Comparison of ENCODE assay signal across 17 cellular contexts in the genomic region with DNA sequence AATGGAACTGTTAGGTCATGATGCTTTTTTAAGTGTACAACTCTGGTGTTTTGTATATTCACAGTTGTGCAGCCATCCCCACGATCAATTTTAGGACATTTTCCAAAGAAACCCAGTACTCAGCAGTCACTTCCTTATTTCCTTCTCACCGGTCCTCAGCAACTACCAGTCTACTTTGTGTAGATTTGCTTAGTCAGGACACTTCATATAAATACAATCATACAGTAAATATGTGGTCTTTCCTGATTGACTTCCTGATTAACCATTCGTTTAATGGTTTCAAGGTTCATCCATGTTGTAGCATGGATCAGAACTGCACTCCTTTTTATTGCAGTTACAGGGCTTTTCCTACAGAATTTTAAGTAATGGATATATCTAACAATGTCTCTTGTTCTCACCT. TPM values are rescaled to one million over a fixed set of nuclear protein-coding genes. Genes with fewer than 3 reads are reported as not detected.
DNase-seq lines count a peak whose midpoint lies in the region; ATAC-seq, FAIRE-seq and TF ChIP-seq lines count a peak whose summit lies in the region.
"Had no signal": no experiment of that assay in that cellular context is flagged by ENCODE, and none has a peak within 500 bp of the region (broad histone marks: within the 10 kb centered on the region; RNA-seq: fewer than 3 reads in every experiment).

No MANE protein-coding gene starts in this region.

- no peak overlapping the region for H3K4me2 ChIP-seq in astrocyte (ENCODE audit: low read length)
- H3K4me2 ChIP-seq: BLaER1 had no signal

- peaks cover 2% of the 10 kb centered on the region for H3K36me3 ChIP-seq in astrocyte (ENCODE audit: insufficient read depth, low read length)
- H3K36me3 ChIP-seq in mucosa of rectum (ENCODE audit: control insufficient read depth in 2 of 2, insufficient read depth in 2 of 2, low read length in 2 of 2), result peaks cover 0 to 8% of the 10 kb centered on the region in 2 donors

- no peaks in the 10 kb centered on the region for H3K36me3 Mint-ChIP-seq in astrocyte (ENCODE audit: low read depth, unreplicated experiment)

- H3K9me3 ChIP-seq in astrocyte (ENCODE audit: insufficient read depth, low read depth, low read length) (no peaks in the 10 kb centered on the region), mucosa of rectum (ENCODE audit: control insufficient read depth in 2 of 2, low read length in 2 of 2) (no peaks in the 10 kb centered on the region)
- H3K9me3 ChIP-seq: BLaER1 had no signal

- no peaks in the 10 kb centered on the region for H3K27me3 Mint-ChIP-seq in astrocyte (ENCODE audit: low read depth, unreplicated experiment)

- peaks cover 80% of the 10 kb centered on the region for H3K79me2 ChIP-seq in astrocyte (ENCODE audit: insufficient read depth, low read length)

- H3K27ac ChIP-seq in astrocyte (ENCODE audit: low read depth, low read length) (no peak overlapping the region), mucosa of rectum (ENCODE audit: low read depth in 2 of 2, low read length in 2 of 2) (peak overlapping the region; percentile 44 to 48)
- H3K27ac ChIP-seq: BLaER1 had no signal

- no peak overlapping the region for H3K4me3 Mint-ChIP-seq in astrocyte (ENCODE audit: unreplicated experiment)
- H3K4me3 Mint-ChIP-seq: activated CD8-positive, alpha-beta T cell treated with anti-CD3 and anti-CD28 coated beads, Interleukin-2, amount 10 ng/mL, durations not matched to agents 7 days and 5 days had no signal

- H3K27ac Mint-ChIP-seq in astrocyte (ENCODE audit: unreplicated experiment), result peak overlapping the region; percentile 55
- H3K27ac Mint-ChIP-seq: activated CD8-positive, alpha-beta T cell treated with anti-CD3 and anti-CD28 coated beads, Interleukin-2, amount 10 ng/mL, durations not matched to agents 7 days and 5 days had no signal

- in situ Hi-C loops in KBM-7 (cut with MboI; ENCODE audit: low pct_unique_long_range_greater_than_20kb, low sequenced_read_pairs), result no loop called here

- H3K4me1 ChIP-seq in astrocyte (ENCODE audit: insufficient read depth, low read length) (peaks cover 47% of the 10 kb centered on the region), mucosa of rectum (ENCODE audit: control insufficient read depth in 2 of 2, insufficient read depth in 2 of 2, low read length in 2 of 2) (peaks cover 31 to 36% of the 10 kb centered on the region in 2 donors)

- H3K4me3 ChIP-seq in astrocyte (ENCODE audit: insufficient read depth, low read depth, low read length), result no peak overlapping the region
- H3K4me3 ChIP-seq in mucosa of rectum (ENCODE audit: low read length in 2 of 2), result peak overlapping the region in 1 of 2 donors; percentile 6
- H3K4me3 ChIP-seq: BLaER1 had no signal

- H3K9ac ChIP-seq in astrocyte (ENCODE audit: low read length) (no peak overlapping the region), mucosa of rectum (ENCODE audit: low read depth in 1 of 2, low read length in 2 of 2) (peak overlapping the region in 1 of 2 donors; percentile 24)
- H3K9ac ChIP-seq: BLaER1 had no signal

- H4K20me1 ChIP-seq in astrocyte (ENCODE audit: insufficient read depth, low read length), result no peaks in the 10 kb centered on the region

- H3K4me1 Mint-ChIP-seq in astrocyte (ENCODE audit: low read depth, unreplicated experiment), result peaks cover 71% of the 10 kb centered on the region

- TF ChIP-seq CTCF in astrocyte (IDR thresholded peaks at IDR 0.05; ENCODE audit: insufficient read depth, low read depth, low read length), result no peak

- no peak overlapping the region for H2AFZ ChIP-seq in astrocyte (ENCODE audit: low read depth, low read length)

- no peaks in the 10 kb centered on the region for H3K9me3 Mint-ChIP-seq in astrocyte (ENCODE audit: unreplicated experiment)

- no peaks in the 10 kb centered on the region for H3K27me3 ChIP-seq in astrocyte (ENCODE audit: insufficient read depth, low read length)
- H3K27me3 ChIP-seq in mucosa of rectum (ENCODE audit: control insufficient read depth in 2 of 2, insufficient read depth in 2 of 2, low read length in 2 of 2), result no peaks in the 10 kb centered on the region
- H3K27me3 ChIP-seq: BLaER1 had no signal

- DNase-seq in EH (ENCODE audit: low read depth) (peak; percentile 29), KBM-7 (peak; percentile 36), astrocyte (ENCODE audit: low read depth) (no peak), left lobe of liver (ENCODE audit: low spot score) (no peak)
- DNase-seq: activated CD8-positive, alpha-beta T cell treated with anti-CD3 and anti-CD28 coated beads, Interleukin-2, amount 10 ng/mL, durations not matched to agents 7 days and 5 days; NCI-H1436; stimulated activated naive CD4-positive, alpha-beta T cell had no signal

- ATAC-seq in left lobe of liver, result no peak
- ATAC-seq in GM21381 (IDR thresholded peaks at IDR 0.05; ENCODE audit: unreplicated experiment), result no peak
- ATAC-seq in GM18519 (IDR thresholded peaks at IDR 0.05; ENCODE audit: low FRiP score, unreplicated experiment), result no peak
- ATAC-seq: activated CD8-positive, alpha-beta T cell treated with anti-CD3 and anti-CD28 coated beads, Interleukin-2, amount 10 ng/mL, durations not matched to agents 7 days and 5 days had no signal

- FAIRE-seq in astrocyte (lab: Jason Lieb, UNC), result no peak

RNA-seq across cellular contexts. Expression of a gene that starts 14.4 kb away (rescaled TPM):
- total RNA-seq in astrocyte (101 and 108 TPM in 2 replicates), left lobe of liver (40.7 TPM)

RNA-seq across cellular contexts. Expression of a gene that starts 45.0 kb away (rescaled TPM):
- not detected in 2 replicates for total RNA-seq in astrocyte
- total RNA-seq in left lobe of liver, result not detected
- total RNA-seq: activated CD8-positive, alpha-beta T cell treated with anti-CD3 and anti-CD28 coated beads, Interleukin-2, amount 10 ng/mL, durations not matched to agents 7 days and 5 days; cerebellum; fibroblast of lung; NCI-H460; pulmonary artery endothelial cell; RPMI7951; T-helper 2 cell treated with Interferon-gamma antibody and Interleukin-4, amounts not matched to agents 100 ng/mL and 5 ng/mL, for 36 hours had no signal

RNA-seq across cellular contexts. Expression of a gene that starts 58.2 kb away (rescaled TPM):
- total RNA-seq in astrocyte (48.5 and 54.6 TPM in 2 replicates), left lobe of liver (239 TPM)

Comparison
In these comparisons a context has a peak if more than half of its experiments do, and no peak if none do; other contexts are left out.
1. DNase-seq: peak in EH (single experiment) and KBM-7 (single experiment); none in astrocyte (single experiment) and left lobe of liver (single experiment).